Comparison of ENCODE assay signal across 9 cellular contexts in genomic region chr20:31870703-31871601, GRCh38. TPM values are rescaled to one million over a fixed set of nuclear protein-coding genes. Genes with fewer than 3 reads are reported as not detected.
DNase-seq lines count a peak whose midpoint lies in the region; ATAC-seq and TF ChIP-seq lines count a peak whose summit lies in the region.
"Had no signal": no experiment of that assay in that cellular context is flagged by ENCODE, and none has a peak within 500 bp of the region (broad histone marks: within the 10 kb centered on the region; RNA-seq: fewer than 3 reads in every experiment).

No MANE protein-coding gene starts in this region.

- H3K4me3 ChIP-seq in GM12865 (ENCODE audit: low read depth, low read length) (peak overlapping the region; percentile 31), SJSA1 (peak overlapping the region; percentile 54), right atrium auricular region (peak overlapping the region; percentile 64 to 68), retinal pigment epithelial cell (ENCODE audit: low read length) (peak overlapping the region; percentile 54)

- H3K27ac ChIP-seq in SJSA1: no peak overlapping the region
- H3K27ac ChIP-seq in right atrium auricular region: peak overlapping the region; percentile 44 to 70

- ATAC-seq in GM19035 (IDR thresholded peaks at IDR 0.05; ENCODE audit: unreplicated experiment) (no peak), GM21360 (IDR thresholded peaks at IDR 0.05; ENCODE audit: unreplicated experiment) (no peak), GM21447 (IDR thresholded peaks at IDR 0.05; ENCODE audit: unreplicated experiment) (no peak)

- TF ChIP-seq CTCF in GM12865 (IDR thresholded peaks at IDR 0.05; ENCODE audit: insufficient read depth, low read depth, low read length, missing control alignments) (no peak), right atrium auricular region (IDR thresholded peaks at IDR 0.05) (no peak), retinal pigment epithelial cell (conservative IDR thresholded peaks at IDR 0.05; ENCODE audit: low read depth, low read length) (no peak)

- H3K27me3 ChIP-seq in SJSA1 (replicated peaks) (peaks cover 32% of the 10 kb centered on the region), right atrium auricular region (no peaks in the 10 kb centered on the region)

- no peaks in the 10 kb centered on the region for H3K9me3 ChIP-seq in SJSA1 (replicated peaks)
- no peaks in the 10 kb centered on the region for H3K9me3 ChIP-seq in right atrium auricular region

- no peaks in the 10 kb centered on the region for H3K36me3 ChIP-seq in SJSA1
- H3K36me3 ChIP-seq in right atrium auricular region: no peaks in the 10 kb centered on the region

- H3K4me1 ChIP-seq in SJSA1 (replicated peaks) (peaks cover 15% of the 10 kb centered on the region), right atrium auricular region (peaks cover 0 to 13% of the 10 kb centered on the region in 2 donors)

- DNase-seq in GM12865 (ENCODE audit: low read depth) (no peak), SJSA1 (ENCODE audit: low read depth in 1 of 2, low spot score in 2 of 2) (peak in 1 of 2 experiments; percentile 16), right atrium auricular region (ENCODE audit: low spot score) (no peak), retinal pigment epithelial cell (ENCODE audit: low read depth) (no peak), KBM-7 (no peak)
- DNase-seq: GOT3 had no signal

- in situ Hi-C loops in KBM-7 (cut with MboI; ENCODE audit: low pct_unique_long_range_greater_than_20kb, low sequenced_read_pairs): no loop called here

RNA-seq across cellular contexts. Expression of gene TTLL9, which starts 0.5 kb away (rescaled TPM):
- total RNA-seq in SJSA1 (2014; rRNA removed; shearing (Covaris generic)): not detected in 2 replicates
- not detected for total RNA-seq in right atrium auricular region

RNA-seq across cellular contexts. Expression of gene DUSP15, which starts 0.6 kb away (rescaled TPM):
- total RNA-seq in SJSA1 (2014; rRNA removed; shearing (Covaris generic)): 1.5 and 3.4 TPM in 2 replicates
- total RNA-seq in right atrium auricular region: 10 to 100 TPM in 1 of 2 donors, 1 to 10 TPM in 1; 8.8 to 11.6 TPM

RNA-seq across cellular contexts. Expression of gene FOXS1, which starts 25.5 kb away (rescaled TPM):
- total RNA-seq in SJSA1 (2014; rRNA removed; shearing (Covaris generic)): 0.25 and 1.5 TPM in 2 replicates
- total RNA-seq in right atrium auricular region: 1 to 10 TPM; 1.9 to 4.2 TPM

RNA-seq across cellular contexts. Expression of gene MYLK2, which starts 51.8 kb away (rescaled TPM):
- 0.82 and 1.0 TPM in 2 replicates for total RNA-seq in SJSA1 (2014; rRNA removed; shearing (Covaris generic))
- under 1 TPM in 1 of 2 donors, not detected in 1; 0.12 TPM for total RNA-seq in right atrium auricular region
